1 cellular context compared by ENCODE assay signal in the genomic region with DNA sequence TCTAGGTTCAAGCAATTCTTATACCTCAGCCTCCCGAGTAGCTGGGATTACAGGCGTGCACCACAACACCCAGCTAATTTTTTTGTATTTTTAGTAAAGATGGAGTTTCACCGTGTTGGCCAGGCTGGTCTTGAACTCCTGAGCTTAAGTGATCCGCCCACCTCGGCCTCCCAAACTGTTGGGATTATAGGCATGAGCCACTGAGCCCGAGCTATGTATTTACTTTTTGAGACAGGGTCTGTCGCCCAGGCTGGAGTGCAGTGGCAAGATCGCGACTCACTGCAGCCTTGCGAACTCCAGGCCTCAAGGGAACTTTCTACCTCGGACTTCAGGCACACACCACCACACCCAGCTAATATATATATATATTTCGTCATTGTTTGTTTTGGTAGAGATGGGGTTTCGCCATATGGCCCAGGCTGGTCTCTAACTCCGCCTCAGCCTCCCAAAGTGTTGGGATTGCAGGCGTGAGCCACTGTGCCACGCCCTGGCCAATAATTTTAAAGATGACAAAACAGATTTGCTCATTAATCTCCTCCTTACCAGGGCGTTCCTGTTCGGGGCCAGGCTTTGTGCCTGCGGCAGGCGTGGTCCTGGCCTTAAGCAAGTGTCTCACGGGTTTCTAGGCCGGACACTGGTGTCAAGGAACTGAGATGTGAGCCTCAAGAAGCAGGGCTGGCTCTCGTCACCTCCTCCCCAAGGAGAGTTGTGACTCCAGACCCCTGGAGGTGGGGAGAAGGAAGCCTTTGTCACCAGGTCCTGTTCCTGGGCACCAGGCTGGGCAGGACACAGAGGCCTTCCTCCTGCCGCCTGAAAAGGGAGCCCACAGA.
TF ChIP-seq lines count a peak whose summit lies in the region.

No MANE protein-coding gene starts in this region.

TF ChIP-seq in HepG2, 621 proteins besides CTCF, POLR2A, EP300 and RAD21 (continued from another document and continues in another):
- TF ChIP-seq, protein P1, sequence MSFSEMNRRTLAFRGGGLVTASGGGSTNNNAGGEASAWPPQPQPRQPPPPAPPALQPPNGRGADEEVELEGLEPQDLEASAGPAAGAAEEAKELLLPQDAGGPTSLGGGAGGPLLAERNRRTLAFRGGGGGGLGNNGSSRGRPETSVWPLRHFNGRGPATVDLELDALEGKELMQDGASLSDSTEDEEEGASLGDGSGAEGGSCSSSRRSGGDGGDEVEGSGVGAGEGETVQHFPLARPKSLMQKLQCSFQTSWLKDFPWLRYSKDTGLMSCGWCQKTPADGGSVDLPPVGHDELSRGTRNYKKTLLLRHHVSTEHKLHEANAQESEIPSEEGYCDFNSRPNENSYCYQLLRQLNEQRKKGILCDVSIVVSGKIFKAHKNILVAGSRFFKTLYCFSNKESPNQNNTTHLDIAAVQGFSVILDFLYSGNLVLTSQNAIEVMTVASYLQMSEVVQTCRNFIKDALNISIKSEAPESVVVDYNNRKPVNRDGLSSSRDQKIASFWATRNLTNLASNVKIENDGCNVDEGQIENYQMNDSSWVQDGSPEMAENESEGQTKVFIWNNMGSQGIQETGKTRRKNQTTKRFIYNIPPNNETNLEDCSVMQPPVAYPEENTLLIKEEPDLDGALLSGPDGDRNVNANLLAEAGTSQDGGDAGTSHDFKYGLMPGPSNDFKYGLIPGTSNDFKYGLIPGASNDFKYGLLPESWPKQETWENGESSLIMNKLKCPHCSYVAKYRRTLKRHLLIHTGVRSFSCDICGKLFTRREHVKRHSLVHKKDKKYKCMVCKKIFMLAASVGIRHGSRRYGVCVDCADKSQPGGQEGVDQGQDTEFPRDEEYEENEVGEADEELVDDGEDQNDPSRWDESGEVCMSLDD (CRISPR knock-in tag; IDR thresholded peaks at IDR 0.05; ENCODE audit: borderline replicate concordance): no peak
- peak; percentile 26; the same call in 1 of the 2 replicates for TF ChIP-seq SOX13 (IDR thresholded peaks at IDR 0.05)
- TF ChIP-seq SOX13 (CRISPR knock-in tag; conservative IDR thresholded peaks at IDR 0.05 in 1 of 2, IDR thresholded peaks at IDR 0.05 in 1 of 2): no peak
- TF ChIP-seq PHF5A (CRISPR knock-in tag; IDR thresholded peaks at IDR 0.05; ENCODE audit: low read depth, unreplicated experiment): no peak
- TF ChIP-seq ATF7 (IDR thresholded peaks at IDR 0.05): peak; percentile 59
- TF ChIP-seq ATF7 (CRISPR knock-in tag; IDR thresholded peaks at IDR 0.05): no peak
- TF ChIP-seq FOXA1 (IDR thresholded peaks at IDR 0.05): no peak
- peak; percentile 58 for TF ChIP-seq FOXA1 (CRISPR knock-in tag; IDR thresholded peaks at IDR 0.05)
- TF ChIP-seq PAWR (CRISPR knock-in tag; IDR thresholded peaks at IDR 0.05; ENCODE audit: borderline replicate concordance): no peak
- TF ChIP-seq ZNF460 (CRISPR knock-in tag; IDR thresholded peaks at IDR 0.05; ENCODE audit: borderline replicate concordance): no peak
- TF ChIP-seq PHF21A (CRISPR knock-in tag; IDR thresholded peaks at IDR 0.05): peak; percentile 14; the same call in 1 of the 2 replicates
- no peak for TF ChIP-seq SIN3B (IDR thresholded peaks at IDR 0.05; ENCODE audit: low read length)
- no peak for TF ChIP-seq ZNF333 (CRISPR knock-in tag; IDR thresholded peaks at IDR 0.05; ENCODE audit: borderline replicate concordance)
- TF ChIP-seq XRCC5 (optimal IDR thresholded peaks at IDR 0.05; ENCODE audit: low read length): no peak
- TF ChIP-seq MTA1 (CRISPR knock-in tag; IDR thresholded peaks at IDR 0.05; ENCODE audit: borderline replicate concordance): peak; percentile 15; the same call in 1 of the 2 replicates
- no peak for TF ChIP-seq TOE1 (CRISPR knock-in tag; IDR thresholded peaks at IDR 0.05)
- TF ChIP-seq KLF12 (CRISPR knock-in tag; IDR thresholded peaks at IDR 0.05; ENCODE audit: borderline replicate concordance): peak; percentile 57; the same call in 1 of the 2 replicates
- TF ChIP-seq, protein P2, sequence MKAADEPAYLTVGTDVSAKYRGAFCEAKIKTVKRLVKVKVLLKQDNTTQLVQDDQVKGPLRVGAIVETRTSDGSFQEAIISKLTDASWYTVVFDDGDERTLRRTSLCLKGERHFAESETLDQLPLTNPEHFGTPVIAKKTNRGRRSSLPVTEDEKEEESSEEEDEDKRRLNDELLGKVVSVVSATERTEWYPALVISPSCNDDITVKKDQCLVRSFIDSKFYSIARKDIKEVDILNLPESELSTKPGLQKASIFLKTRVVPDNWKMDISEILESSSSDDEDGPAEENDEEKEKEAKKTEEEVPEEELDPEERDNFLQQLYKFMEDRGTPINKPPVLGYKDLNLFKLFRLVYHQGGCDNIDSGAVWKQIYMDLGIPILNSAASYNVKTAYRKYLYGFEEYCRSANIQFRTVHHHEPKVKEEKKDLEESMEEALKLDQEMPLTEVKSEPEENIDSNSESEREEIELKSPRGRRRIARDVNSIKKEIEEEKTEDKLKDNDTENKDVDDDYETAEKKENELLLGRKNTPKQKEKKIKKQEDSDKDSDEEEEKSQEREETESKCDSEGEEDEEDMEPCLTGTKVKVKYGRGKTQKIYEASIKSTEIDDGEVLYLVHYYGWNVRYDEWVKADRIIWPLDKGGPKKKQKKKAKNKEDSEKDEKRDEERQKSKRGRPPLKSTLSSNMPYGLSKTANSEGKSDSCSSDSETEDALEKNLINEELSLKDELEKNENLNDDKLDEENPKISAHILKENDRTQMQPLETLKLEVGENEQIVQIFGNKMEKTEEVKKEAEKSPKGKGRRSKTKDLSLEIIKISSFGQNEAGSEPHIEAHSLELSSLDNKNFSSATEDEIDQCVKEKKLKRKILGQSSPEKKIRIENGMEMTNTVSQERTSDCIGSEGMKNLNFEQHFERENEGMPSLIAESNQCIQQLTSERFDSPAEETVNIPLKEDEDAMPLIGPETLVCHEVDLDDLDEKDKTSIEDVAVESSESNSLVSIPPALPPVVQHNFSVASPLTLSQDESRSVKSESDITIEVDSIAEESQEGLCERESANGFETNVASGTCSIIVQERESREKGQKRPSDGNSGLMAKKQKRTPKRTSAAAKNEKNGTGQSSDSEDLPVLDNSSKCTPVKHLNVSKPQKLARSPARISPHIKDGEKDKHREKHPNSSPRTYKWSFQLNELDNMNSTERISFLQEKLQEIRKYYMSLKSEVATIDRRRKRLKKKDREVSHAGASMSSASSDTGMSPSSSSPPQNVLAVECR (CRISPR knock-in tag; IDR thresholded peaks at IDR 0.05; ENCODE audit: borderline replicate concordance): peak; percentile 46; the same call in 1 of the 2 replicates
- TF ChIP-seq, protein P3, sequence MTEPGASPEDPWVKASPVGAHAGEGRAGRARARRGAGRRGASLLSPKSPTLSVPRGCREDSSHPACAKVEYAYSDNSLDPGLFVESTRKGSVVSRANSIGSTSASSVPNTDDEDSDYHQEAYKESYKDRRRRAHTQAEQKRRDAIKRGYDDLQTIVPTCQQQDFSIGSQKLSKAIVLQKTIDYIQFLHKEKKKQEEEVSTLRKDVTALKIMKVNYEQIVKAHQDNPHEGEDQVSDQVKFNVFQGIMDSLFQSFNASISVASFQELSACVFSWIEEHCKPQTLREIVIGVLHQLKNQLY (CRISPR knock-in tag; IDR thresholded peaks at IDR 0.05): no peak
- peak; percentile 55 for TF ChIP-seq ZFY (CRISPR knock-in tag; IDR thresholded peaks at IDR 0.05)
- TF ChIP-seq, protein P4, sequence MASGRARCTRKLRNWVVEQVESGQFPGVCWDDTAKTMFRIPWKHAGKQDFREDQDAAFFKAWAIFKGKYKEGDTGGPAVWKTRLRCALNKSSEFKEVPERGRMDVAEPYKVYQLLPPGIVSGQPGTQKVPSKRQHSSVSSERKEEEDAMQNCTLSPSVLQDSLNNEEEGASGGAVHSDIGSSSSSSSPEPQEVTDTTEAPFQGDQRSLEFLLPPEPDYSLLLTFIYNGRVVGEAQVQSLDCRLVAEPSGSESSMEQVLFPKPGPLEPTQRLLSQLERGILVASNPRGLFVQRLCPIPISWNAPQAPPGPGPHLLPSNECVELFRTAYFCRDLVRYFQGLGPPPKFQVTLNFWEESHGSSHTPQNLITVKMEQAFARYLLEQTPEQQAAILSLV (CRISPR knock-in tag; IDR thresholded peaks at IDR 0.05; ENCODE audit: borderline replicate concordance): no peak
- 0 out of 2 replicates have a peak, but pooled peaks have one; percentile 13 for TF ChIP-seq GATAD1 (CRISPR knock-in tag; IDR thresholded peaks at IDR 0.05)
- no peak for TF ChIP-seq TCF12 (IDR thresholded peaks at IDR 0.05)
- TF ChIP-seq TCF12 (CRISPR knock-in tag; IDR thresholded peaks at IDR 0.05): no peak
- TF ChIP-seq GABPB1 (CRISPR knock-in tag; IDR thresholded peaks at IDR 0.05): peak; percentile 48
- 0 out of 2 replicates have a peak, but pooled peaks have one; percentile 37 for TF ChIP-seq ZNF12 (CRISPR knock-in tag; IDR thresholded peaks at IDR 0.05)
- no peak for TF ChIP-seq ZNF598 (CRISPR knock-in tag; IDR thresholded peaks at IDR 0.05; ENCODE audit: borderline replicate concordance)
- no peak for TF ChIP-seq PHF20 (CRISPR knock-in tag; IDR thresholded peaks at IDR 0.05)
- TF ChIP-seq TBX2 (CRISPR knock-in tag; IDR thresholded peaks at IDR 0.05; ENCODE audit: borderline replicate concordance): 0 out of 2 replicates have a peak, but pooled peaks have one; percentile 9
- no peak for TF ChIP-seq KDM3A (CRISPR knock-in tag; IDR thresholded peaks at IDR 0.05; ENCODE audit: low read depth)
- TF ChIP-seq, protein P5, sequence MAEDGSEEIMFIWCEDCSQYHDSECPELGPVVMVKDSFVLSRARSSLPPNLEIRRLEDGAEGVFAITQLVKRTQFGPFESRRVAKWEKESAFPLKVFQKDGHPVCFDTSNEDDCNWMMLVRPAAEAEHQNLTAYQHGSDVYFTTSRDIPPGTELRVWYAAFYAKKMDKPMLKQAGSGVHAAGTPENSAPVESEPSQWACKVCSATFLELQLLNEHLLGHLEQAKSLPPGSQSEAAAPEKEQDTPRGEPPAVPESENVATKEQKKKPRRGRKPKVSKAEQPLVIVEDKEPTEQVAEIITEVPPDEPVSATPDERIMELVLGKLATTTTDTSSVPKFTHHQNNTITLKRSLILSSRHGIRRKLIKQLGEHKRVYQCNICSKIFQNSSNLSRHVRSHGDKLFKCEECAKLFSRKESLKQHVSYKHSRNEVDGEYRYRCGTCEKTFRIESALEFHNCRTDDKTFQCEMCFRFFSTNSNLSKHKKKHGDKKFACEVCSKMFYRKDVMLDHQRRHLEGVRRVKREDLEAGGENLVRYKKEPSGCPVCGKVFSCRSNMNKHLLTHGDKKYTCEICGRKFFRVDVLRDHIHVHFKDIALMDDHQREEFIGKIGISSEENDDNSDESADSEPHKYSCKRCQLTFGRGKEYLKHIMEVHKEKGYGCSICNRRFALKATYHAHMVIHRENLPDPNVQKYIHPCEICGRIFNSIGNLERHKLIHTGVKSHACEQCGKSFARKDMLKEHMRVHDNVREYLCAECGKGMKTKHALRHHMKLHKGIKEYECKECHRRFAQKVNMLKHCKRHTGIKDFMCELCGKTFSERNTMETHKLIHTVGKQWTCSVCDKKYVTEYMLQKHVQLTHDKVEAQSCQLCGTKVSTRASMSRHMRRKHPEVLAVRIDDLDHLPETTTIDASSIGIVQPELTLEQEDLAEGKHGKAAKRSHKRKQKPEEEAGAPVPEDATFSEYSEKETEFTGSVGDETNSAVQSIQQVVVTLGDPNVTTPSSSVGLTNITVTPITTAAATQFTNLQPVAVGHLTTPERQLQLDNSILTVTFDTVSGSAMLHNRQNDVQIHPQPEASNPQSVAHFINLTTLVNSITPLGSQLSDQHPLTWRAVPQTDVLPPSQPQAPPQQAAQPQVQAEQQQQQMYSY (CRISPR knock-in tag; IDR thresholded peaks at IDR 0.05): no peak
- peak; percentile 34; the same call in 1 of the 2 replicates for TF ChIP-seq KAT8 (CRISPR knock-in tag; IDR thresholded peaks at IDR 0.05)
- no peak for TF ChIP-seq HOXD1 (CRISPR knock-in tag; IDR thresholded peaks at IDR 0.05)
- 0 out of 2 replicates have a peak, but pooled peaks have one; percentile 32 for TF ChIP-seq RCOR2 (CRISPR knock-in tag; IDR thresholded peaks at IDR 0.05)
- TF ChIP-seq MYNN (CRISPR knock-in tag; IDR thresholded peaks at IDR 0.05; ENCODE audit: low read depth): no peak
- TF ChIP-seq ZSCAN12 (CRISPR knock-in tag; IDR thresholded peaks at IDR 0.05): no peak
- TF ChIP-seq, protein P6, sequence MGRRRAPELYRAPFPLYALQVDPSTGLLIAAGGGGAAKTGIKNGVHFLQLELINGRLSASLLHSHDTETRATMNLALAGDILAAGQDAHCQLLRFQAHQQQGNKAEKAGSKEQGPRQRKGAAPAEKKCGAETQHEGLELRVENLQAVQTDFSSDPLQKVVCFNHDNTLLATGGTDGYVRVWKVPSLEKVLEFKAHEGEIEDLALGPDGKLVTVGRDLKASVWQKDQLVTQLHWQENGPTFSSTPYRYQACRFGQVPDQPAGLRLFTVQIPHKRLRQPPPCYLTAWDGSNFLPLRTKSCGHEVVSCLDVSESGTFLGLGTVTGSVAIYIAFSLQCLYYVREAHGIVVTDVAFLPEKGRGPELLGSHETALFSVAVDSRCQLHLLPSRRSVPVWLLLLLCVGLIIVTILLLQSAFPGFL (CRISPR knock-in tag; IDR thresholded peaks at IDR 0.05): no peak
- peak; percentile 73 for TF ChIP-seq ZNF441 (CRISPR knock-in tag; IDR thresholded peaks at IDR 0.05; ENCODE audit: borderline replicate concordance)
- peak; percentile 79 for TF ChIP-seq GATAD2A (CRISPR knock-in tag; IDR thresholded peaks at IDR 0.05)
- TF ChIP-seq LCORL (IDR thresholded peaks at IDR 0.05): no peak
- peak; percentile 51 for TF ChIP-seq LCORL (CRISPR knock-in tag; IDR thresholded peaks at IDR 0.05)
- no peak for TF ChIP-seq ZNF451 (CRISPR knock-in tag; IDR thresholded peaks at IDR 0.05)
- no peak for TF ChIP-seq ZNF577 (CRISPR knock-in tag; IDR thresholded peaks at IDR 0.05; ENCODE audit: borderline replicate concordance, low read depth)
- TF ChIP-seq SMARCC2 (IDR thresholded peaks at IDR 0.05): no peak
- no peak for TF ChIP-seq ARNT (IDR thresholded peaks at IDR 0.05)
- TF ChIP-seq ZNF615 (CRISPR knock-in tag; IDR thresholded peaks at IDR 0.05; ENCODE audit: borderline replicate concordance): no peak
- TF ChIP-seq HDAC2 (CRISPR knock-in tag; IDR thresholded peaks at IDR 0.05): peak; percentile 61; the same call in 1 of the 2 replicates
- TF ChIP-seq HOXA5 (CRISPR knock-in tag; IDR thresholded peaks at IDR 0.05): no peak
- TF ChIP-seq CEBPG (CRISPR knock-in tag; IDR thresholded peaks at IDR 0.05): peak; percentile 85
- 0 out of 2 replicates have a peak, but pooled peaks have one; percentile 15 for TF ChIP-seq PHF8 (CRISPR knock-in tag; IDR thresholded peaks at IDR 0.05)
- no peak for TF ChIP-seq FOXM1 (CRISPR knock-in tag; IDR thresholded peaks at IDR 0.05)
- no peak for TF ChIP-seq TRIM24 (CRISPR knock-in tag; IDR thresholded peaks at IDR 0.05)
- TF ChIP-seq ZNF607 (CRISPR knock-in tag; IDR thresholded peaks at IDR 0.05; ENCODE audit: borderline replicate concordance): no peak
- peak; percentile 83 for TF ChIP-seq CEBPB (IDR thresholded peaks at IDR 0.05; ENCODE audit: borderline replicate concordance, low read depth, low read length)
- TF ChIP-seq THYN1 (CRISPR knock-in tag; IDR thresholded peaks at IDR 0.05; ENCODE audit: borderline replicate concordance, low read depth): no peak
- 0 out of 2 replicates have a peak, but pooled peaks have one; percentile 19 for TF ChIP-seq NCOA2 (CRISPR knock-in tag; IDR thresholded peaks at IDR 0.05)
